8 cellular contexts compared by ENCODE assay signal in the genomic region with DNA sequence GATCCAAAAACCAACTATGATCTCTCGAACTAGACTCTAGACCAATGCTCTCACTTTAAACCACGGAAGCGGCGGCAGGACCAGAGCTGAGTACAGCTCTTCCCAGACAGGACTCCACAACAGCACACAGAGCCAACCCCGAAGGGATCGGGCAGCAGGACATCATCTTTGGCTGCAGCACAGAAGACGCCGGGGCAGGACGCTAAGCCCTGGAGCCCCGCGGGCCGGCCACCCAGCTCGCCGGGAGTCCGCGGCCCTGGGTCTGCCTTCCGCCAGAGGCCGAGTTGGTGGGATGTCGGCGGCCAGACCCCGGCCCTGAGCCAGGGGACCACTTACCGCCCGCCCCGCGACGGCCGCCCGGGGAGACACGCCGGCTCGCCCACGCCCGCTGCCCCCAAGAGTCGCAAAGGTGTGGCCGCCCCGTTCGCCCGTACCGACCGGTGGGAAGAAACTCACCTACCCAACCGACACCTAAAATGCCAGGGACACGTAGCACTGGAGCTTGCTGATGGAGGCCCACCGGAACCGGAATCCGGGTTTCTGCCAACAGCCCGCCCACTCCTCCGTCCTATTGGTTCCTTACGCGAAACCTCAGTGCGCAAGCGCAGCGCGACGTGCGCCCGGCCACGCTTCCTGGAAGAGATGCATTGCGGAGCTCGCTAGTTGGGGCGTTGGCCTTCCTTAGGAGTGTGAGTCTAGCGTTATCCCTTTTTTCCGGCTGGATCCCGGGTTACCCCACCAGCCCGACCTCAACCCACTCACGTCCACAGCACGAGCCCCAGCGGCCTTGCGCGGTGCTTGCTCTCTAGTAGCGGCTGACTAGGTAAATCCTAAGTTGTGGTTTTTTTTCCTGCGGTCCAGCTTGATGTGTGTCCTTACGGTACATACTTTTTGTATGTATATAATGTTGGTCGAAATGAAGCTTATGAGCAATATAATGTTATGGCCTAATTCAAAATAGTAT. TPM values are rescaled to one million over a fixed set of nuclear protein-coding genes. Genes with fewer than 3 reads are reported as not detected.
DNase-seq lines count a peak whose midpoint lies in the region; TF ChIP-seq lines count a peak whose summit lies in the region.

A gene (minus strand): TSS at position 510 of the 964 bp plus-strand sequence. CDS start 1,623 bp downstream, outside the sequence.

- H3K23me2 ChIP-seq in H9 (ENCODE audit: insufficient read length, low read depth, low read length, poor library complexity, severe bottlenecking): peaks cover 4% of the 10 kb centered on the region

- TF ChIP-seq CTCF in H9 (conservative IDR thresholded peaks at IDR 0.05): no peak
- no peak for TF ChIP-seq CTCF in fibroblast of the aortic adventitia (IDR thresholded peaks at IDR 0.05; ENCODE audit: insufficient read depth, low read length)
- TF ChIP-seq CTCF in nephron (IDR thresholded peaks at IDR 0.05; ENCODE audit: unreplicated experiment in 3 of 3): no peak

- H4K20me1 ChIP-seq in H9 (ENCODE audit: control insufficient read depth, insufficient read depth, insufficient read length): no peaks in the 10 kb centered on the region

- peak; percentile 98 for DNase-seq in ELR (ENCODE audit: low read depth)
- peak; percentile 96 for DNase-seq in H9
- peak; percentile 97 for DNase-seq in MG63
- peak; percentile 88 for DNase-seq in SHP77 treated with DMSO at 0.1 percent for 48 hours (lab: John Stamatoyannopoulos, UW)
- peak; percentile 98 for DNase-seq in activated effector memory CD4-positive, alpha-beta T cell treated with anti-CD3 and anti-CD28 coated beads, Interleukin-2, amount 50 U/mL, for 16 hours
- DNase-seq in fibroblast of the aortic adventitia (ENCODE audit: low read depth): peak; percentile 98

- no peak within 1 kb of the TSS for H4K91ac ChIP-seq in H9 (ENCODE audit: insufficient read length, low read depth, low read length)

- H3K27ac ChIP-seq in H9 (ENCODE audit: insufficient read length, low read depth, low read length): no peak within 1 kb of the TSS

- peak within 1 kb of the TSS; percentile 36 for H3K14ac ChIP-seq in H9 (ENCODE audit: insufficient read depth, low read length)

- H3K27ac Mint-ChIP-seq in H9 (peak within 1 kb of the TSS; percentile 94 to 97 (median 97)), nephron (peak within 1 kb of the TSS; percentile 96 to 99 (median 99))
- peak within 1 kb of the TSS; percentile 97 for H3K27ac Mint-ChIP-seq in stimulated activated naive CD8-positive, alpha-beta T cell treated with anti-CD3 and anti-CD28 coated beads, Interleukin-15, Interleukin-2, amounts not matched to agents 100 ng/mL and 50 ng/mL, for 24 hours

- H3K4me3 Mint-ChIP-seq in H9 (peak within 1 kb of the TSS; percentile 92 to 100), nephron (peak within 1 kb of the TSS; percentile 99 to 100 (median 100))
- peak within 1 kb of the TSS; percentile 100 for H3K4me3 Mint-ChIP-seq in stimulated activated naive CD8-positive, alpha-beta T cell treated with anti-CD3 and anti-CD28 coated beads, Interleukin-15, Interleukin-2, amounts not matched to agents 100 ng/mL and 50 ng/mL, for 24 hours

- no peak within 1 kb of the TSS for H2BK20ac ChIP-seq in H9 (ENCODE audit: low read depth, low read length, poor library complexity, severe bottlenecking)

- no CpG with 5 or more reads among the region's 73 CpGs for WGBS in H9 (ENCODE audit: extremely low coverage, insufficient read length, low lambda C conversion rate)

- H3K79me1 ChIP-seq in H9 (ENCODE audit: insufficient read depth, low read depth, low read length, poor library complexity, severe bottlenecking): peaks cover 5% of the 10 kb centered on the region

- no peaks in the 10 kb centered on the region for H3K27me3 Mint-ChIP-seq in H9 (ENCODE audit: low read depth)
- no peaks in the 10 kb centered on the region for H3K27me3 Mint-ChIP-seq in nephron (ENCODE audit: low read depth)
- peaks cover 11% of the 10 kb centered on the region for H3K27me3 Mint-ChIP-seq in stimulated activated naive CD8-positive, alpha-beta T cell treated with anti-CD3 and anti-CD28 coated beads, Interleukin-15, Interleukin-2, amounts not matched to agents 100 ng/mL and 50 ng/mL, for 24 hours

- no peak within 1 kb of the TSS for H4K8ac ChIP-seq in H9 (replicated peaks; ENCODE audit: insufficient read length, low read depth, low read length)

- H3K4me3 ChIP-seq in MG63 (peak within 1 kb of the TSS; percentile 71), fibroblast of the aortic adventitia (ENCODE audit: low read depth, low read length) (peak within 1 kb of the TSS; percentile 82)

- H3K4me1 ChIP-seq in H9 (ENCODE audit: insufficient read depth, low read length): peaks cover 4% of the 10 kb centered on the region; the same call in 1 of the 2 replicates

- H2AFZ ChIP-seq in H9 (ENCODE audit: low read length): no peak within 1 kb of the TSS

- H3K79me2 ChIP-seq in H9 (ENCODE audit: insufficient read depth, low read length): peaks cover 22% of the 10 kb centered on the region; the same call in 1 of the 2 replicates

- H3K4me1 Mint-ChIP-seq in H9 (peaks cover 14 to 16% of the 10 kb centered on the region in 2 experiments), nephron (peaks cover 19% of the 10 kb centered on the region)
- peaks cover 28% of the 10 kb centered on the region for H3K4me1 Mint-ChIP-seq in stimulated activated naive CD8-positive, alpha-beta T cell treated with anti-CD3 and anti-CD28 coated beads, Interleukin-15, Interleukin-2, amounts not matched to agents 100 ng/mL and 50 ng/mL, for 24 hours (ENCODE audit: low read depth)

- no peak within 1 kb of the TSS for H2BK12ac ChIP-seq in H9 (ENCODE audit: insufficient read length, low read depth, low read length)

- H3K56ac ChIP-seq in H9 (ENCODE audit: insufficient read length, low read depth, low read length): no peak within 1 kb of the TSS

- H2BK5ac ChIP-seq in H9 (ENCODE audit: insufficient read length, low read length): no peak within 1 kb of the TSS

- no peaks in the 10 kb centered on the region for H3K9me3 ChIP-seq in H9 (ENCODE audit: control insufficient read depth, low read depth, low read length)
- H3K9me3 ChIP-seq in MG63: no peaks in the 10 kb centered on the region

- no peak within 1 kb of the TSS for H3K18ac ChIP-seq in H9 (ENCODE audit: insufficient read length, low read depth, low read length)

- H3K36me3 Mint-ChIP-seq in H9 (ENCODE audit: insufficient read depth in 1 of 3, low read depth in 3 of 3) (peaks cover 5 to 22% (median 19%) of the 10 kb centered on the region in 3 experiments; a peak in 6 of 7 replicates), nephron (ENCODE audit: low read depth) (peaks cover 23% of the 10 kb centered on the region)
- H3K36me3 Mint-ChIP-seq in stimulated activated naive CD8-positive, alpha-beta T cell treated with anti-CD3 and anti-CD28 coated beads, Interleukin-15, Interleukin-2, amounts not matched to agents 100 ng/mL and 50 ng/mL, for 24 hours (ENCODE audit: low read depth): peaks cover 29% of the 10 kb centered on the region

- H3T11ph ChIP-seq in H9 (ENCODE audit: low read length): no peak within 1 kb of the TSS

- peak within 1 kb of the TSS; percentile 89 for H3K9ac ChIP-seq in H9 (ENCODE audit: extremely low read depth, insufficient read length, low read length)

- no peak within 1 kb of the TSS for H4K5ac ChIP-seq in H9 (ENCODE audit: insufficient read length, low read depth, low read length)

- H3K4ac ChIP-seq in H9 (ENCODE audit: low read depth, low read length): no peak within 1 kb of the TSS

- H3K4me2 ChIP-seq in H9 (ENCODE audit: insufficient read depth, insufficient read length, low read length): peak within 1 kb of the TSS; percentile 95

- no peak within 1 kb of the TSS for H2BK120ac ChIP-seq in H9 (ENCODE audit: low read depth, low read length, poor library complexity, severe bottlenecking)

- H3K9me3 Mint-ChIP-seq in H9: no peaks in the 10 kb centered on the region
- no peaks in the 10 kb centered on the region for H3K9me3 Mint-ChIP-seq in nephron
- no peaks in the 10 kb centered on the region for H3K9me3 Mint-ChIP-seq in stimulated activated naive CD8-positive, alpha-beta T cell treated with anti-CD3 and anti-CD28 coated beads, Interleukin-15, Interleukin-2, amounts not matched to agents 100 ng/mL and 50 ng/mL, for 24 hours

- no peak within 1 kb of the TSS for H2AK5ac ChIP-seq in H9 (ENCODE audit: insufficient read length, low read length)

- no peak within 1 kb of the TSS for H2BK15ac ChIP-seq in H9 (ENCODE audit: low read depth, low read length)

- H3K23ac ChIP-seq in H9 (ENCODE audit: insufficient read length, low read depth, low read length): no peak within 1 kb of the TSS

- H3K36me3 ChIP-seq in MG63: peaks cover 25% of the 10 kb centered on the region

- no peaks in the 10 kb centered on the region for H3K27me3 ChIP-seq in H9 (ENCODE audit: insufficient read depth, low read length)
- no peaks in the 10 kb centered on the region for H3K27me3 ChIP-seq in MG63

RNA-seq across cellular contexts. Expression of the gene that starts here (rescaled TPM):
- total RNA-seq in H9 (2021) (176 and 177 TPM in 2 replicates), fibroblast of the aortic adventitia (ENCODE audit: low replicate concordance) (190 and 764 TPM in 2 replicates)
- 379 and 1,484 TPM in 2 replicates for total RNA-seq in MG63 (2014; rRNA removed; shearing (Covaris generic); ENCODE audit: low replicate concordance)
